In genomic region chr4:151099976-151100417, GRCh38 we compare ENCODE assay signal across 8 cellular contexts. TPM values are rescaled to one million over a fixed set of nuclear protein-coding genes. Genes with fewer than 3 reads are reported as not detected.
A peak's percentile ranks its signal among the peaks of the same experiment; 100 is the strongest.
DNase-seq lines count a peak whose midpoint lies in the region; ATAC-seq, FAIRE-seq and TF ChIP-seq lines count a peak whose summit lies in the region.

No MANE protein-coding gene starts in this region.

- 0 to 2% (median 0%) methylated on average over 13 of the region's 13 CpGs for WGBS in small intestine, 3 donors

- peak overlapping the region; percentile 95 for H3K4me3 Mint-ChIP-seq in astrocyte (ENCODE audit: unreplicated experiment)

- H3K4me1 ChIP-seq in astrocyte (ENCODE audit: insufficient read depth, low read length) (peaks cover 9% of the 10 kb centered on the region), small intestine (ENCODE audit: control insufficient read depth in 2 of 2, insufficient read depth in 1 of 2, low read depth in 1 of 2, low read length in 1 of 2) (no peaks in the 10 kb centered on the region)

- H3K4me1 Mint-ChIP-seq in astrocyte (ENCODE audit: low read depth, unreplicated experiment): peaks cover 11% of the 10 kb centered on the region

- FAIRE-seq in astrocyte (lab: Jason Lieb, UNC) (no peak), small intestine (lab: Jason Lieb, UNC) (no peak)

- H3K27ac ChIP-seq in astrocyte (ENCODE audit: low read depth, low read length): peak overlapping the region; percentile 93
- H3K27ac ChIP-seq in small intestine (ENCODE audit: low read depth in 1 of 2, low read length in 1 of 2): peak overlapping the region; percentile 61 to 94

- no peaks in the 10 kb centered on the region for H3K27me3 Mint-ChIP-seq in astrocyte (ENCODE audit: low read depth, unreplicated experiment)

- H3K36me3 ChIP-seq in astrocyte (ENCODE audit: insufficient read depth, low read length) (peaks cover 44% of the 10 kb centered on the region), small intestine (ENCODE audit: control insufficient read depth in 2 of 2, insufficient read depth in 2 of 2, low read length in 2 of 2) (peaks cover 3 to 18% of the 10 kb centered on the region in 2 donors)

- no peaks in the 10 kb centered on the region for H3K27me3 ChIP-seq in astrocyte (ENCODE audit: insufficient read depth, low read length)
- H3K27me3 ChIP-seq in small intestine (ENCODE audit: control insufficient read depth in 2 of 2, insufficient read depth in 2 of 2, low read length in 2 of 2): no peaks in the 10 kb centered on the region

- intact Hi-C loops in posterior vena cava (cut with DNase I): no loop called here

- H3K9ac ChIP-seq in astrocyte (ENCODE audit: low read length): peak overlapping the region; percentile 98

- no peaks in the 10 kb centered on the region for H3K9me3 Mint-ChIP-seq in astrocyte (ENCODE audit: unreplicated experiment)

- H3K4me3 ChIP-seq in astrocyte (ENCODE audit: insufficient read depth, low read depth, low read length) (peak overlapping the region; percentile 100), iPS-11a (ENCODE audit: low read depth, low read length) (peak overlapping the region; percentile 100), small intestine (ENCODE audit: low read depth in 1 of 2, low read length in 2 of 2) (peak overlapping the region; percentile 58 to 64)

- DNase-seq in astrocyte (ENCODE audit: low read depth) (peak; percentile 39), small intestine (peak; percentile 38), posterior vena cava (ENCODE audit: low spot score) (no peak)

- H3K9me3 ChIP-seq in astrocyte (ENCODE audit: insufficient read depth, low read depth, low read length) (no peaks in the 10 kb centered on the region), small intestine (ENCODE audit: control insufficient read depth, low read depth) (no peaks in the 10 kb centered on the region)

- TF ChIP-seq CTCF in astrocyte (IDR thresholded peaks at IDR 0.05; ENCODE audit: insufficient read depth, low read depth, low read length): no peak

- peak overlapping the region; percentile 96 for H3K27ac Mint-ChIP-seq in astrocyte (ENCODE audit: unreplicated experiment)

- ATAC-seq in GM18498 (IDR thresholded peaks at IDR 0.05; ENCODE audit: unreplicated experiment) (peak; percentile 2), HG03432 (IDR thresholded peaks at IDR 0.05; ENCODE audit: unreplicated experiment) (peak; percentile 1), HG02571 (IDR thresholded peaks at IDR 0.05; ENCODE audit: unreplicated experiment) (no peak), GM21447 (IDR thresholded peaks at IDR 0.05; ENCODE audit: unreplicated experiment) (no peak)

- H3K79me2 ChIP-seq in astrocyte (ENCODE audit: insufficient read depth, low read length): peaks cover 51% of the 10 kb centered on the region

- H2AFZ ChIP-seq in astrocyte (ENCODE audit: low read depth, low read length): peak overlapping the region; percentile 79

- peaks cover 27% of the 10 kb centered on the region for H3K36me3 Mint-ChIP-seq in astrocyte (ENCODE audit: low read depth, unreplicated experiment)

- peaks cover 53% of the 10 kb centered on the region for H4K20me1 ChIP-seq in astrocyte (ENCODE audit: insufficient read depth, low read length)

- peak overlapping the region; percentile 87 for H3K4me2 ChIP-seq in astrocyte (ENCODE audit: low read length)

RNA-seq across cellular contexts. Expression of gene RPS3A, which starts 0.6 kb away (rescaled TPM):
- total RNA-seq in astrocyte: 1,230 and 1,351 TPM in 2 replicates
- polyA plus RNA-seq in small intestine: 1,000 to 10,000 TPM; 2,060 to 4,469 (median 3,848) TPM
- 1,000 to 10,000 TPM; 1,614 to 1,636 TPM for total RNA-seq in posterior vena cava

Comparison
In these comparisons a context has a peak if more than half of its experiments do, and no peak if none do; other contexts are left out.
1. ATAC-seq: peak in GM18498 (single experiment) and HG03432 (single experiment); none in HG02571 (single experiment) and GM21447 (single experiment).
2. Peak in every context shown above with its lines, with median percentiles within 50 percentile points of each other: H3K4me3 ChIP-seq.